ENCODE assay signal across 1 cellular context in the genomic region with DNA sequence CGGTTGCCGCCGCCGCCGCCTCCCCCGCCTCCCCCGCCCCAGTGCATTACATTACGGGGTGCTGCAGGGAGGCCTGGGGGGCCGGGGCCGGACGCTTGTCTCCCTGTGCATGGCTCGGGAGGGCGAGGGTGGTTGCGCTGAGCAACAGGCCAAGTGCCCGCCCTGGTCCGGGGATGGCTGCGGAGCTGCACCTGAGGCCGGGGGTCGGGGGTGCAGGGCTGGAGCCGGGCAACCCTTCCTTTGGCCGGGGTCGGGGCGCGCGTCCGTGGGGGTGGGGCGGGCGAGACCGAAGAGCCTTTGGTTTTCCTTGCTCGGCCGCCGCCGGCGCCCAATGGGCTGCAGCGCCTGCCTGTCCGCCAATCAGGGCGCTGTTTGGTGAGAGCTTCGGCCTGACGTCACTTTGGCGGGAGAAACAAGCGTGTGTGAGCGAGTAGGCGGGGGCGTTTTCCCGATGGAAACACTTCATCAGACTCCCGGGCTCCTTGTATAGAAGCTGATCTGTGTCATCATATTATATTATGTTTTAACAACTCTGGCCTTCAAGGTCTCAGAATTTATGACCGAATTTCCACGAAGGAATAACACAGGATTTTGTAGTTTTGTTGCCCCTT.
A peak's percentile ranks its signal among the peaks of the same experiment; 100 is the strongest.
TF ChIP-seq lines count a peak whose summit lies in the region.

No MANE protein-coding gene starts in this region.

TF ChIP-seq in IMR-90, 13 proteins besides CTCF, POLR2A, EP300 and RAD21 (continued from another document):
- TF ChIP-seq, protein P1, sequence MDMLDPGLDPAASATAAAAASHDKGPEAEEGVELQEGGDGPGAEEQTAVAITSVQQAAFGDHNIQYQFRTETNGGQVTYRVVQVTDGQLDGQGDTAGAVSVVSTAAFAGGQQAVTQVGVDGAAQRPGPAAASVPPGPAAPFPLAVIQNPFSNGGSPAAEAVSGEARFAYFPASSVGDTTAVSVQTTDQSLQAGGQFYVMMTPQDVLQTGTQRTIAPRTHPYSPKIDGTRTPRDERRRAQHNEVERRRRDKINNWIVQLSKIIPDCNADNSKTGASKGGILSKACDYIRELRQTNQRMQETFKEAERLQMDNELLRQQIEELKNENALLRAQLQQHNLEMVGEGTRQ (IDR thresholded peaks at IDR 0.05; ENCODE audit: low read depth, low read length) = no peak
- TF ChIP-seq MAFK (IDR thresholded peaks at IDR 0.05; ENCODE audit: low read depth, low read length) (no peak), FOS (IDR thresholded peaks at IDR 0.05; ENCODE audit: low read depth, low read length) (peak; percentile 6; the same call in 1 of the 2 replicates), CEBPB (IDR thresholded peaks at IDR 0.05; ENCODE audit: low read depth, low read length) (no peak)
